In the genomic region with DNA sequence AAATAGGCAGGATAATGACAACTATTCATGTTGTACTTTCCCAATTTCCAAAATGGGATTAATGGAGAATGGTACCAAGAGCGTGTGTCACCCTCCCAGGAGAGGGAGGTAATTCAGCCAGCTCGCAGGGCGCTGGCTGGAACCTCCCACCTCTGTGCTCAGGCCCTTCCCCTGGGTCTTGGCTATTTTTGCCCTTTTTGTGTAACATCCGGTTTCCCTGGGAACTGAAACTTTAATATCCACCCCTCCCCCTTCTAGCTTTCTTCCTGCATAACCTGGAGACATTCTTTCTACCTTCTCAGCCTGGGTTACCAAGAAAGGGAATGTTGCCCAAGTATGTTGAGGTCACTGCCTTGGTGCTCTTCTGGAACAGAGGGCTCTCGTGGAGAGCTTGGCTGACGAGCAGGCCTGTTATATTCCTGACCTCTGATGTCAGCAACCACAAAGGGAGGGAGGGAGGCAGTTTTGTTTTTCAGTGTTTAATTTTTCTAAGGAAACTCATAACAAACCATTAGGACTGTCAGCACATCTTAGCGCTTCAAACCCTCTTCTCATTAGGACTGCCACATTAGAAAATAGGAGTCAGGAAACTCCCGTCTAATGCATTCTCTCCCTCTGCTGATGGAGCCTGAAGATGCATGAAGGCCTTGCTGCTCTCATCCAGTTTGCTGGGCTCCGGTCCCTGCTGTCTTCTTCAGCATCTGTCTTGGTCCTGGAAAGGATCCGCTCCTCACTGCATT, we compare ENCODE assay signal across 9 cellular contexts.
DNase-seq lines count a peak whose midpoint lies in the region; ATAC-seq, FAIRE-seq and TF ChIP-seq lines count a peak whose summit lies in the region.
"Had no signal": no experiment of that assay in that cellular context is flagged by ENCODE, and none has a peak within 500 bp of the region (broad histone marks: within the 10 kb centered on the region; RNA-seq: fewer than 3 reads in every experiment).

No MANE protein-coding gene starts in this region.

- H3K4me3 Mint-ChIP-seq in effector memory CD8-positive, alpha-beta T cell = no peak overlapping the region

- H3K9me3 ChIP-seq in muscle layer of duodenum (ENCODE audit: control insufficient read depth in 1 of 2, low read length in 2 of 2) = no peaks in the 10 kb centered on the region
- H3K9me3 ChIP-seq: neutrophil had no signal

- H3K36me3 Mint-ChIP-seq in effector memory CD8-positive, alpha-beta T cell (ENCODE audit: insufficient read depth) = no peaks in the 10 kb centered on the region

- H3K36me3 ChIP-seq in muscle layer of duodenum (ENCODE audit: control insufficient read depth in 1 of 2, insufficient read depth in 2 of 2, low read length in 2 of 2) = peaks cover 0 to 4% of the 10 kb centered on the region in 2 donors
- H3K36me3 ChIP-seq: neutrophil had no signal

- H3K27ac ChIP-seq in muscle layer of duodenum (ENCODE audit: low read length) = peak overlapping the region; percentile 79
- H3K27ac ChIP-seq: neutrophil had no signal

- no peaks in the 10 kb centered on the region for H3K27me3 ChIP-seq in muscle layer of duodenum (ENCODE audit: low read depth, low read length)

- no peak for ATAC-seq in effector memory CD8-positive, alpha-beta T cell (replicated peaks)

- peaks cover 15 to 25% of the 10 kb centered on the region in 2 donors for H3K27me3 Mint-ChIP-seq in effector memory CD8-positive, alpha-beta T cell

- H3K27ac Mint-ChIP-seq in effector memory CD8-positive, alpha-beta T cell = peak overlapping the region; percentile 29 to 65

- no peak for FAIRE-seq in D721Med (lab: Jason Lieb, UNC)

- TF ChIP-seq CTCF in D721Med (IDR thresholded peaks at IDR 0.05; ENCODE audit: insufficient read depth, missing control alignments) = no peak

- DNase-seq in GM03348 (ENCODE audit: low spot score) = peak; percentile 90
- peak; percentile 99 for DNase-seq in HCEC 1CT
- DNase-seq in NCI-H226 = peak; percentile 100
- no peak for DNase-seq in effector memory CD8-positive, alpha-beta T cell
- no peak for DNase-seq in activated CD4-positive, CD25-positive, alpha-beta regulatory T cell treated with anti-CD3 and anti-CD28 coated beads, Interleukin-2, amount 50 U/mL, for 72 hours
- DNase-seq in D721Med (ENCODE audit: insufficient read length, low spot score) = no peak
- DNase-seq in NCI-H1436 (lab: John Stamatoyannopoulos, UW) = no peak

- no peaks in the 10 kb centered on the region for H3K9me3 Mint-ChIP-seq in effector memory CD8-positive, alpha-beta T cell

- peaks cover 0 to 5% of the 10 kb centered on the region in 2 donors for H3K4me1 Mint-ChIP-seq in effector memory CD8-positive, alpha-beta T cell (ENCODE audit: low read depth in 2 of 2)

- peaks cover 31 to 59% of the 10 kb centered on the region in 2 donors for H3K4me1 ChIP-seq in muscle layer of duodenum (ENCODE audit: control insufficient read depth in 1 of 2, insufficient read depth in 2 of 2, low read length in 2 of 2)

- H3K4me3 ChIP-seq in muscle layer of duodenum (ENCODE audit: low read depth in 1 of 2, low read length in 2 of 2) = peak overlapping the region in 1 of 2 donors; percentile 14

Comparison
In these comparisons a context has a peak if more than half of its experiments do, and no peak if none do; other contexts are left out.
1. DNase-seq: peak in GM03348 (single experiment), HCEC 1CT (single experiment) and NCI-H226 (single experiment); none in effector memory CD8-positive, alpha-beta T cell (0 of 3), activated CD4-positive, CD25-positive, alpha-beta regulatory T cell treated with anti-CD3 and anti-CD28 coated beads, Interleukin-2, amount 50 U/mL, for 72 hours (single experiment), D721Med (single experiment) and NCI-H1436 (single experiment).